1 cellular context compared by ENCODE assay signal in the genomic region with DNA sequence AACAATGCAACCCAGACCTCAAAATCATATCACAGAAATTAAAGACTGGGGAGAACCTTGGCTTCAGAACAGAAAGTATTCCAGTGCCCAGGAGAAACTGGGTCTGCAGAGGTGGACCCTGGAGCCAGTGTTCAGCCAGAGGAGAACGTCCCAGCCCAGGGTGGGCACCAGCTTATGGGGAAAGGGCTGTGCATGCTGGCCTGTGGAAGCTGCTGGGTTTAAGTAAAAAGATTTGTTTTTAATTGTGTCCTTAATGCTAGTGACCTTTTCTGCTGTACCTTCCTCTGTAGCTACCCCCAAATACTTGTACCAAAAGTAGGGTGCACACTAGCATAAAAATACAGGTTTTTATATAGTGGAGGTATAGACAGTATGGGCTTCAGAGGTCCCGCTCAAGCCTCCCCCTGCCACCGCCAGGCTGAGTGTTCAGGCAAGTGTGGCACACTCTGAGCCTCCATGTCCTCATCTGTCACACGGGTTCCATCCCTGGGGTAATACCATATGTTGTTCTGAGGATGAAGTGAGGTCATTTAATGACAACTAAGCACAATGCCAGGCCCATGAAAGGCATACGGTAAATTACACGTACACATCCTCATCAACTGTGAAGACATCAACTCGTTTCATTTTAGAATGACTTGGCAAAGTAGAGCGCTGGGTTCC.
TF ChIP-seq lines count a peak whose summit lies in the region.

No MANE protein-coding gene starts in this region.

TF ChIP-seq in WTC11, 78 proteins besides CTCF, POLR2A, EP300 and RAD21 (continued from another document):
- TF ChIP-seq, protein P1, sequence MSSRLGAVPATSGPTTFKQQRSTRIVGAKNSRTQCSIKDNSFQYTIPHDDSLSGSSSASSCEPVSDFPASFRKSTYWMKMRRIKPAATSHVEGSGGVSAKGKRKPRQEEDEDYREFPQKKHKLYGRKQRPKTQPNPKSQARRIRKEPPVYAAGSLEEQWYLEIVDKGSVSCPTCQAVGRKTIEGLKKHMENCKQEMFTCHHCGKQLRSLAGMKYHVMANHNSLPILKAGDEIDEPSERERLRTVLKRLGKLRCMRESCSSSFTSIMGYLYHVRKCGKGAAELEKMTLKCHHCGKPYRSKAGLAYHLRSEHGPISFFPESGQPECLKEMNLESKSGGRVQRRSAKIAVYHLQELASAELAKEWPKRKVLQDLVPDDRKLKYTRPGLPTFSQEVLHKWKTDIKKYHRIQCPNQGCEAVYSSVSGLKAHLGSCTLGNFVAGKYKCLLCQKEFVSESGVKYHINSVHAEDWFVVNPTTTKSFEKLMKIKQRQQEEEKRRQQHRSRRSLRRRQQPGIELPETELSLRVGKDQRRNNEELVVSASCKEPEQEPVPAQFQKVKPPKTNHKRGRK (CRISPR knock-in tag; IDR thresholded peaks at IDR 0.05; ENCODE audit: borderline replicate concordance): no peak
- TF ChIP-seq, protein P2, sequence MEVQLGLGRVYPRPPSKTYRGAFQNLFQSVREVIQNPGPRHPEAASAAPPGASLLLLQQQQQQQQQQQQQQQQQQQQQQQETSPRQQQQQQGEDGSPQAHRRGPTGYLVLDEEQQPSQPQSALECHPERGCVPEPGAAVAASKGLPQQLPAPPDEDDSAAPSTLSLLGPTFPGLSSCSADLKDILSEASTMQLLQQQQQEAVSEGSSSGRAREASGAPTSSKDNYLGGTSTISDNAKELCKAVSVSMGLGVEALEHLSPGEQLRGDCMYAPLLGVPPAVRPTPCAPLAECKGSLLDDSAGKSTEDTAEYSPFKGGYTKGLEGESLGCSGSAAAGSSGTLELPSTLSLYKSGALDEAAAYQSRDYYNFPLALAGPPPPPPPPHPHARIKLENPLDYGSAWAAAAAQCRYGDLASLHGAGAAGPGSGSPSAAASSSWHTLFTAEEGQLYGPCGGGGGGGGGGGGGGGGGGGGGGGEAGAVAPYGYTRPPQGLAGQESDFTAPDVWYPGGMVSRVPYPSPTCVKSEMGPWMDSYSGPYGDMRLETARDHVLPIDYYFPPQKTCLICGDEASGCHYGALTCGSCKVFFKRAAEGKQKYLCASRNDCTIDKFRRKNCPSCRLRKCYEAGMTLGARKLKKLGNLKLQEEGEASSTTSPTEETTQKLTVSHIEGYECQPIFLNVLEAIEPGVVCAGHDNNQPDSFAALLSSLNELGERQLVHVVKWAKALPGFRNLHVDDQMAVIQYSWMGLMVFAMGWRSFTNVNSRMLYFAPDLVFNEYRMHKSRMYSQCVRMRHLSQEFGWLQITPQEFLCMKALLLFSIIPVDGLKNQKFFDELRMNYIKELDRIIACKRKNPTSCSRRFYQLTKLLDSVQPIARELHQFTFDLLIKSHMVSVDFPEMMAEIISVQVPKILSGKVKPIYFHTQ (CRISPR knock-in tag; IDR thresholded peaks at IDR 0.05): no peak
- TF ChIP-seq, protein P3, sequence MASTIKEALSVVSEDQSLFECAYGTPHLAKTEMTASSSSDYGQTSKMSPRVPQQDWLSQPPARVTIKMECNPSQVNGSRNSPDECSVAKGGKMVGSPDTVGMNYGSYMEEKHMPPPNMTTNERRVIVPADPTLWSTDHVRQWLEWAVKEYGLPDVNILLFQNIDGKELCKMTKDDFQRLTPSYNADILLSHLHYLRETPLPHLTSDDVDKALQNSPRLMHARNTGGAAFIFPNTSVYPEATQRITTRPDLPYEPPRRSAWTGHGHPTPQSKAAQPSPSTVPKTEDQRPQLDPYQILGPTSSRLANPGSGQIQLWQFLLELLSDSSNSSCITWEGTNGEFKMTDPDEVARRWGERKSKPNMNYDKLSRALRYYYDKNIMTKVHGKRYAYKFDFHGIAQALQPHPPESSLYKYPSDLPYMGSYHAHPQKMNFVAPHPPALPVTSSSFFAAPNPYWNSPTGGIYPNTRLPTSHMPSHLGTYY (CRISPR knock-in tag; IDR thresholded peaks at IDR 0.05): no peak
TF ChIP-seq in WTC11: peak in this region for 0.
